30 cellular contexts compared by ENCODE assay signal in genomic region chr10:38112159-38112558, GRCh38.
"Had no signal": no experiment of that assay in that cellular context is flagged by ENCODE, and none has a peak within 500 bp of the region (broad histone marks: within the 10 kb centered on the region; RNA-seq: fewer than 3 reads in every experiment).

No MANE protein-coding gene starts in this region.

- DNase-seq: activated B cell treated with CpG ODN at 0.5 μM for 24 hours; activated CD4-positive, alpha-beta T cell treated with anti-CD3 and anti-CD28 coated beads for 48 hours; activated CD4-positive, alpha-beta T cell treated with anti-CD3 and anti-CD28 coated beads, Interleukin-2, amount 50 U/mL, for 1 hour; activated CD4-positive, alpha-beta T cell treated with anti-CD3 and anti-CD28 coated beads, Interleukin-2, amount 50 U/mL, for 48 hours; activated CD8-positive, alpha-beta memory T cell treated with anti-CD3 and anti-CD28 coated beads for 24 hours; activated CD8-positive, alpha-beta T cell treated with anti-CD3 and anti-CD28 coated beads for 36 hours; activated effector memory CD4-positive, alpha-beta T cell treated with Interleukin-2 at 50 U/mL for 16 hours; activated gamma-delta T cell treated with Interleukin-2 at 50 U/mL for 16 hours; activated naive CD4-positive, alpha-beta T cell treated with anti-CD3 and anti-CD28 coated beads, Interleukin-2, amount 50 U/mL, for 16 hours; activated naive CD4-positive, alpha-beta T cell treated with Interleukin-2 at 50 U/mL for 16 hours; activated T-cell treated with anti-CD3 and anti-CD28 coated beads, Interleukin-2, amount 50 U/mL, for 4 hours; adrenal gland; amygdala; aorta; body of pancreas; central memory CD4-positive, alpha-beta T cell; cerebellar nuclear complex; dorsolateral prefrontal cortex; effector memory CD4-positive, alpha-beta T cell; endodermal cell; foreskin fibroblast; T-helper 1 cell; T-helper 17 cell; T1000; WERI-Rb-1 had no signal

- H3K4me1 ChIP-seq: adrenal gland, body of pancreas had no signal

- H3K27me3 ChIP-seq: adrenal gland, body of pancreas, dorsolateral prefrontal cortex had no signal

- ATAC-seq: activated CD4-positive, CD25-positive, alpha-beta regulatory T cell treated with anti-CD3 and anti-CD28 coated beads, Interleukin-2, amount 50 U/mL, for 24 hours; activated CD8-positive, alpha-beta T cell treated with anti-CD3 and anti-CD28 coated beads for 36 hours; activated T-cell treated with anti-CD3 and anti-CD28 coated beads, Interleukin-2, amount 50 U/mL, for 4 hours; activated T-helper 17 cell treated with anti-CD3 and anti-CD28 coated beads, Interleukin-2, amount 50 U/mL, for 72 hours; body of pancreas; esophagus mucosa; T-helper 17 cell had no signal

- H3K27ac ChIP-seq: adrenal gland, body of pancreas, coronary artery, dorsolateral prefrontal cortex, WERI-Rb-1 had no signal

- H3K4me3 ChIP-seq: adrenal gland, body of pancreas, coronary artery, dorsolateral prefrontal cortex had no signal

- FAIRE-seq: frontal cortex had no signal
